ENCODE assay signal across 22 cellular contexts in the genomic region with DNA sequence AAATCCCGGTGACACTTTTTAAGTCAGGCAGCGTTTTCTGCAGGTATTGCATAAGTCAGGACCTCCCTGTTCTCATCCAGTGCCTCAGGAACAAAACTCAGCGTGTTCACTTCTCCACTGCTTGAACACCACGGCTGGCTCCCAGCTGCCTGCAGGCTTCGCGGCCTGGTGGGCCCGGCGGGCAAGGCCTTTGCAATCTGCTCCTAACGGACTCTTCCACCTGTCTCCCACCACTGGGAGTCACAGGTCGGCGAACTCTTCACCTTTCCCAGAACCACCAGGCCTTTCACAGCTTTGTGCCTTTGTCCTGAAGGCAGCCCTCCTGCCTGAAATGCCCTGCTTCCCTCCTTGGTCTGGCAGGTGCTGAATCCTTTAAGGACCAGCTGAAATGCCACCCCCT. TPM values are rescaled to one million over a fixed set of nuclear protein-coding genes. Genes with fewer than 3 reads are reported as not detected.
A peak's percentile ranks its signal among the peaks of the same experiment; 100 is the strongest.
DNase-seq lines count a peak whose midpoint lies in the region; ATAC-seq and TF ChIP-seq lines count a peak whose summit lies in the region.
"Had no signal": no experiment of that assay in that cellular context is flagged by ENCODE, and none has a peak within 500 bp of the region (broad histone marks: within the 10 kb centered on the region; RNA-seq: fewer than 3 reads in every experiment).

No MANE protein-coding gene starts in this region.

- H3K4me3 Mint-ChIP-seq in GM23338 (no peak overlapping the region), Caco-2 (ENCODE audit: unreplicated experiment) (no peak overlapping the region)
- H3K4me3 Mint-ChIP-seq: HFFc6 had no signal

- H3K27me3 ChIP-seq in GM23338 (ENCODE audit: insufficient read depth), result peaks cover 6% of the 10 kb centered on the region
- no peaks in the 10 kb centered on the region for H3K27me3 ChIP-seq in Caco-2 (replicated peaks; ENCODE audit: control insufficient read depth, insufficient read depth, low read length)
- H3K27me3 ChIP-seq: MG63 had no signal

- H3K36me3 Mint-ChIP-seq in GM23338 (ENCODE audit: low read depth), result no peaks in the 10 kb centered on the region
- no peaks in the 10 kb centered on the region for H3K36me3 Mint-ChIP-seq in Caco-2 (ENCODE audit: insufficient read depth, unreplicated experiment)

- POLR2A ChIA-PET in Caco-2 (lab: Charles Lee), result interaction anchor here (0.6 kb wide), 1 partner anchor 83 kb away, joined by 13 read pairs; no protein-coding TSS in a partner anchor

- no peaks in the 10 kb centered on the region for H3F3A ChIP-seq in GM23338 (replicated peaks; ENCODE audit: low read depth)

- H3K79me2 ChIP-seq in GM23338 (replicated peaks; ENCODE audit: insufficient read depth), result no peaks in the 10 kb centered on the region

- TF ChIP-seq CTCF in GM23338 (conservative IDR thresholded peaks at IDR 0.05; ENCODE audit: low read depth in 2 of 2) (no peak), Caco-2 (IDR thresholded peaks at IDR 0.05; ENCODE audit: insufficient read depth in 1 of 2, low read depth in 1 of 2, low read length in 1 of 2, severe bottlenecking in 1 of 2, unreplicated experiment in 1 of 2) (no peak)

- no peak overlapping the region for H3K27ac Mint-ChIP-seq in GM23338
- no peak overlapping the region for H3K27ac Mint-ChIP-seq in Caco-2 (ENCODE audit: unreplicated experiment)
- H3K27ac Mint-ChIP-seq: HFFc6 had no signal

- H2AFZ ChIP-seq in GM23338, result 0 out of 2 replicates have a peak overlapping the region, but pooled peaks have one; percentile 76

- BruUV-seq in Caco-2 (replicated peaks; lab: Mats Ljungman, UMichigan), result no TSS peak

- peaks cover 7% of the 10 kb centered on the region for H3K27me3 Mint-ChIP-seq in GM23338 (ENCODE audit: insufficient read depth, low read depth, poor library complexity)
- H3K27me3 Mint-ChIP-seq in Caco-2 (ENCODE audit: insufficient read depth, unreplicated experiment), result peaks cover 6% of the 10 kb centered on the region

- H3K4me3 ChIP-seq in GM23338 (no peak overlapping the region), mesodermal cell (ENCODE audit: extremely low read depth, insufficient read depth, low read length, poor library complexity, severe bottlenecking) (no peak overlapping the region), Caco-2 (ENCODE audit: low read depth, low read length) (no peak overlapping the region)
- H3K4me3 ChIP-seq: GM12878, K562, MG63 had no signal

- ATAC-seq in GM23338 (peak; percentile 46), HG03135 (IDR thresholded peaks at IDR 0.05; ENCODE audit: unreplicated experiment) (no peak), GM18502 (IDR thresholded peaks at IDR 0.05; ENCODE audit: poor library complexity, unreplicated experiment) (no peak)
- ATAC-seq: GM12878, Panc1, SK-N-SH treated with all-trans-retinoic acid at 6 μM for 48 hours had no signal

- H3K9me2 ChIP-seq in GM23338 (ENCODE audit: insufficient read depth), result no peaks in the 10 kb centered on the region

- WGBS in mesodermal cell (ENCODE audit: insufficient coverage in 2 of 2), 2 experiments, result 76 to 86% methylated on average over 11 of the region's 11 CpGs

- H3K9me3 Mint-ChIP-seq in GM23338, result no peaks in the 10 kb centered on the region
- no peaks in the 10 kb centered on the region for H3K9me3 Mint-ChIP-seq in Caco-2 (ENCODE audit: unreplicated experiment)
- H3K9me3 Mint-ChIP-seq: HFFc6 had no signal

- DNase-seq in GM23338 (ENCODE audit: low spot score), result peak; percentile 5
- DNase-seq in NCI-H146 treated with DMSO at 0.1 percent for 48 hours (lab: John Stamatoyannopoulos, UW; ENCODE audit: unreplicated experiment), result peak; percentile 44
- peak; percentile 68 for DNase-seq in ecto neural progenitor cell (ENCODE audit: low spot score)
- no peak for DNase-seq in Caco-2
- DNase-seq in GM19238 (ENCODE audit: insufficient read length, low spot score), result no peak
- DNase-seq: BE2C; DMS79 treated with DMSO at 0.1 percent for 48 hours; HFFc6; MG63; NCI-H1930; NK-92 treated with Interleukin-12 subunit alpha and Interleukin-12 subunit beta, amount 100 ng/mL, for 24 hours; SIG-M5 had no signal

- intact Hi-C loops in Caco-2 (cut with micrococcal nuclease; ENCODE audit: unreplicated experiment), result no loop called here

- H3K4me1 ChIP-seq in GM23338 (ENCODE audit: insufficient read depth), result peaks cover 16% of the 10 kb centered on the region
- peaks cover 6% of the 10 kb centered on the region for H3K4me1 ChIP-seq in mesodermal cell (ENCODE audit: control insufficient read depth, insufficient read depth, low read length, poor library complexity, severe bottlenecking)
- no peaks in the 10 kb centered on the region for H3K4me1 ChIP-seq in Caco-2
- H3K4me1 ChIP-seq: BE2C had no signal

- 0 out of 2 replicates have a peak overlapping the region, but pooled peaks have one; percentile 50 for H3K4me2 ChIP-seq in GM23338

- H3K36me3 ChIP-seq in GM23338 (ENCODE audit: insufficient read depth) (no peaks in the 10 kb centered on the region), mesodermal cell (ENCODE audit: control insufficient read depth, insufficient read depth, low read length) (no peaks in the 10 kb centered on the region), Caco-2 (ENCODE audit: control insufficient read depth, insufficient read depth, low read length) (no peaks in the 10 kb centered on the region)
- H3K36me3 ChIP-seq: BE2C, MG63 had no signal

- H3K4me1 Mint-ChIP-seq in GM23338, result peaks cover 25% of the 10 kb centered on the region
- no peaks in the 10 kb centered on the region for H3K4me1 Mint-ChIP-seq in Caco-2 (ENCODE audit: low read depth, unreplicated experiment)

- H3K9me3 ChIP-seq in mesodermal cell (ENCODE audit: control insufficient read depth, low read length) (no peaks in the 10 kb centered on the region), Caco-2 (no peaks in the 10 kb centered on the region)
- H3K9me3 ChIP-seq: BE2C, MG63 had no signal

- H3K27ac ChIP-seq in GM23338 (ENCODE audit: low read depth) (no peak overlapping the region), mesodermal cell (ENCODE audit: low read depth, low read length, severe bottlenecking) (peak overlapping the region; percentile 17)

- CTCF ChIA-PET in Caco-2 (lab: Charles Lee), result no interaction called here

- no peaks in the 10 kb centered on the region for H4K20me1 ChIP-seq in GM23338 (replicated peaks; ENCODE audit: insufficient read depth)

TF ChIP-seq in GM23338, 12 proteins besides CTCF, POLR2A, EP300 and RAD21 (continues in another document):
- TF ChIP-seq ZNF114 (CRISPR knock-in tag; IDR thresholded peaks at IDR 0.05), result no peak
- TF ChIP-seq, protein P1, sequence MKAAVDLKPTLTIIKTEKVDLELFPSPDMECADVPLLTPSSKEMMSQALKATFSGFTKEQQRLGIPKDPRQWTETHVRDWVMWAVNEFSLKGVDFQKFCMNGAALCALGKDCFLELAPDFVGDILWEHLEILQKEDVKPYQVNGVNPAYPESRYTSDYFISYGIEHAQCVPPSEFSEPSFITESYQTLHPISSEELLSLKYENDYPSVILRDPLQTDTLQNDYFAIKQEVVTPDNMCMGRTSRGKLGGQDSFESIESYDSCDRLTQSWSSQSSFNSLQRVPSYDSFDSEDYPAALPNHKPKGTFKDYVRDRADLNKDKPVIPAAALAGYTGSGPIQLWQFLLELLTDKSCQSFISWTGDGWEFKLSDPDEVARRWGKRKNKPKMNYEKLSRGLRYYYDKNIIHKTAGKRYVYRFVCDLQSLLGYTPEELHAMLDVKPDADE (IDR thresholded peaks at IDR 0.05), result no peak
- TF ChIP-seq JUNB (IDR thresholded peaks at IDR 0.05; ENCODE audit: unreplicated experiment), result no peak
- TF ChIP-seq ZNF331 (CRISPR knock-in tag; IDR thresholded peaks at IDR 0.05; ENCODE audit: low read depth), result no peak
- TF ChIP-seq, protein P2, sequence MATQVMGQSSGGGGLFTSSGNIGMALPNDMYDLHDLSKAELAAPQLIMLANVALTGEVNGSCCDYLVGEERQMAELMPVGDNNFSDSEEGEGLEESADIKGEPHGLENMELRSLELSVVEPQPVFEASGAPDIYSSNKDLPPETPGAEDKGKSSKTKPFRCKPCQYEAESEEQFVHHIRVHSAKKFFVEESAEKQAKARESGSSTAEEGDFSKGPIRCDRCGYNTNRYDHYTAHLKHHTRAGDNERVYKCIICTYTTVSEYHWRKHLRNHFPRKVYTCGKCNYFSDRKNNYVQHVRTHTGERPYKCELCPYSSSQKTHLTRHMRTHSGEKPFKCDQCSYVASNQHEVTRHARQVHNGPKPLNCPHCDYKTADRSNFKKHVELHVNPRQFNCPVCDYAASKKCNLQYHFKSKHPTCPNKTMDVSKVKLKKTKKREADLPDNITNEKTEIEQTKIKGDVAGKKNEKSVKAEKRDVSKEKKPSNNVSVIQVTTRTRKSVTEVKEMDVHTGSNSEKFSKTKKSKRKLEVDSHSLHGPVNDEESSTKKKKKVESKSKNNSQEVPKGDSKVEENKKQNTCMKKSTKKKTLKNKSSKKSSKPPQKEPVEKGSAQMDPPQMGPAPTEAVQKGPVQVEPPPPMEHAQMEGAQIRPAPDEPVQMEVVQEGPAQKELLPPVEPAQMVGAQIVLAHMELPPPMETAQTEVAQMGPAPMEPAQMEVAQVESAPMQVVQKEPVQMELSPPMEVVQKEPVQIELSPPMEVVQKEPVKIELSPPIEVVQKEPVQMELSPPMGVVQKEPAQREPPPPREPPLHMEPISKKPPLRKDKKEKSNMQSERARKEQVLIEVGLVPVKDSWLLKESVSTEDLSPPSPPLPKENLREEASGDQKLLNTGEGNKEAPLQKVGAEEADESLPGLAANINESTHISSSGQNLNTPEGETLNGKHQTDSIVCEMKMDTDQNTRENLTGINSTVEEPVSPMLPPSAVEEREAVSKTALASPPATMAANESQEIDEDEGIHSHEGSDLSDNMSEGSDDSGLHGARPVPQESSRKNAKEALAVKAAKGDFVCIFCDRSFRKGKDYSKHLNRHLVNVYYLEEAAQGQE (IDR thresholded peaks at IDR 0.05; ENCODE audit: unreplicated experiment), result no peak
- TF ChIP-seq POLR2AphosphoS5 (IDR thresholded peaks at IDR 0.05; ENCODE audit: low read depth), result no peak
- no peak for TF ChIP-seq EZH2phosphoT487 (IDR thresholded peaks at IDR 0.05; ENCODE audit: unreplicated experiment)
- TF ChIP-seq EZH2 (IDR thresholded peaks at IDR 0.05; ENCODE audit: low read depth, unreplicated experiment), result no peak
- TF ChIP-seq CREB1 (CRISPR knock-in tag; IDR thresholded peaks at IDR 0.05; ENCODE audit: low read depth), result no peak

RNA-seq across cellular contexts. Expression of a gene that starts 18.7 kb away (rescaled TPM):
- total RNA-seq in GM23338 (2014; rRNA removed; shearing (Covaris generic)), result 2.1 TPM in 1 of 2 replicates, not detected in the other
- polyA plus RNA-seq in GM23338 (2016; fragmentation: Nextera tagmentation; extraction: Ambion mirVana), result 0.23 and 0.49 TPM in 2 replicates
- polyA plus RNA-seq in mesodermal cell (2013, experiment 1 of 2), result 7.1 TPM
- polyA plus RNA-seq in mesodermal cell (2013, experiment 2 of 2), result 3.9 TPM
- not detected in 2 replicates for total RNA-seq in Caco-2 (2022)
- total RNA-seq: A673, GM12878, HFFc6, K562, LHCN-M2, NCI-H460 had no signal
- polyA plus RNA-seq: K562 had no signal

Comparison
In these comparisons a context has a peak if more than half of its experiments do, and no peak if none do; other contexts are left out.
1. DNase-seq: peak in GM23338 (single experiment), NCI-H146 treated with DMSO at 0.1 percent for 48 hours (single experiment) and ecto neural progenitor cell (single experiment); none in Caco-2 (0 of 2) and GM19238 (single experiment).